Comparison of ENCODE assay signal across 9 cellular contexts in genomic region chr9:89466451-89467277, GRCh38. TPM values are rescaled to one million over a fixed set of nuclear protein-coding genes. Genes with fewer than 3 reads are reported as not detected.
DNase-seq lines count a peak whose midpoint lies in the region; ATAC-seq, FAIRE-seq and TF ChIP-seq lines count a peak whose summit lies in the region.
"Had no signal": no experiment of that assay in that cellular context is flagged by ENCODE, and none has a peak within 500 bp of the region (broad histone marks: within the 10 kb centered on the region; RNA-seq: fewer than 3 reads in every experiment).

No MANE protein-coding gene starts in this region.

- H3K9me3 ChIP-seq in small intestine (ENCODE audit: control insufficient read depth, low read depth): no peaks in the 10 kb centered on the region
- H3K9me3 ChIP-seq in BE2C: no peaks in the 10 kb centered on the region

- ATAC-seq in GM18867 (IDR thresholded peaks at IDR 0.05; ENCODE audit: unreplicated experiment): peak; percentile 64
- peak; percentile 73 for ATAC-seq in HG02798 (IDR thresholded peaks at IDR 0.05; ENCODE audit: poor library complexity, unreplicated experiment)

- H3K27me3 ChIP-seq in small intestine (ENCODE audit: control insufficient read depth in 2 of 2, insufficient read depth in 2 of 2, low read length in 2 of 2) (no peaks in the 10 kb centered on the region), BE2C (no peaks in the 10 kb centered on the region)

- H3K27ac ChIP-seq in small intestine (ENCODE audit: low read depth in 1 of 2, low read length in 1 of 2): peak overlapping the region; percentile 32 to 64

- 73 to 88% (median 81%) methylated on average over 18 of the region's 18 CpGs for WGBS in small intestine, 3 donors

- H3K4me1 ChIP-seq in small intestine (ENCODE audit: control insufficient read depth in 2 of 2, insufficient read depth in 1 of 2, low read depth in 1 of 2, low read length in 1 of 2) (peaks cover 0 to 7% of the 10 kb centered on the region in 2 donors), BE2C (no peaks in the 10 kb centered on the region; the same call in 1 of the 2 replicates)

- peak; percentile 86 for DNase-seq in activated CD8-positive, alpha-beta memory T cell treated with anti-CD3 and anti-CD28 coated beads for 24 hours
- no peak for DNase-seq in small intestine
- no peak for DNase-seq in COLO829 (ENCODE audit: low spot score)
- DNase-seq in BE2C: no peak
- no peak for DNase-seq in hypothalamus (lab: John Stamatoyannopoulos, UW)
- no peak for DNase-seq in foreskin fibroblast

- TF ChIP-seq CTCF in BE2C (IDR thresholded peaks at IDR 0.05; ENCODE audit: low read depth, low read length) (no peak), foreskin fibroblast (IDR thresholded peaks at IDR 0.05; ENCODE audit: low read depth, low read length) (no peak)

- FAIRE-seq in small intestine (lab: Jason Lieb, UNC): no peak
- FAIRE-seq: astrocyte had no signal

- H3K36me3 ChIP-seq in small intestine (ENCODE audit: control insufficient read depth in 2 of 2, insufficient read depth in 2 of 2, low read length in 2 of 2) (no peaks in the 10 kb centered on the region), BE2C (no peaks in the 10 kb centered on the region)

- no peak overlapping the region for H3K4me3 ChIP-seq in small intestine (ENCODE audit: low read depth in 1 of 2, low read length in 2 of 2)
- no peak overlapping the region for H3K4me3 ChIP-seq in BE2C (ENCODE audit: low read depth, low read length)
- no peak overlapping the region for H3K4me3 ChIP-seq in foreskin fibroblast (ENCODE audit: low read depth in 1 of 2, low read length in 2 of 2)

RNA-seq across cellular contexts. Expression of gene SEMA4D, which starts 31.2 kb away (rescaled TPM):
- polyA plus RNA-seq in small intestine: 1 to 10 TPM in 2 of 3 donors, under 1 TPM in 1; 0.67 to 8.8 (median 4.6) TPM
- 5.2 TPM for polyA plus RNA-seq in BE2C (2012; ENCODE audit: insufficient read depth, insufficient read length, low read depth)
